ENCODE assay signal across 8 cellular contexts in genomic region chr4:140153419-140153743, GRCh38. TPM values are rescaled to one million over a fixed set of nuclear protein-coding genes. Genes with fewer than 3 reads are reported as not detected.
DNase-seq lines count a peak whose midpoint lies in the region; ATAC-seq and TF ChIP-seq lines count a peak whose summit lies in the region.

No MANE protein-coding gene starts in this region.

- H3K9me3 ChIP-seq in CD4-positive, CD25-positive, alpha-beta regulatory T cell (ENCODE audit: control insufficient read depth in 2 of 2, low read length in 2 of 2), result peaks cover 0 to 2% of the 10 kb centered on the region in 2 experiments

- TF ChIP-seq POLR2A in NB4 (IDR thresholded peaks at IDR 0.05; ENCODE audit: extremely low read depth, insufficient read length), result no peak

- H3K27me3 ChIP-seq in CD4-positive, CD25-positive, alpha-beta regulatory T cell (ENCODE audit: control insufficient read depth, insufficient read depth, low read length), result peaks cover 13% of the 10 kb centered on the region

- peak overlapping the region; percentile 82 for H3K4me3 ChIP-seq in CD4-positive, CD25-positive, alpha-beta regulatory T cell (ENCODE audit: low read depth, low read length)
- H3K4me3 ChIP-seq in NB4 (ENCODE audit: low read depth, low read length), result peak overlapping the region; percentile 84

- peak overlapping the region; percentile 92 to 96 (median 93) for H3K4me3 Mint-ChIP-seq in CD4-positive, CD25-positive, alpha-beta regulatory T cell
- H3K4me3 Mint-ChIP-seq in effector memory CD8-positive, alpha-beta T cell, result peak overlapping the region; percentile 89 to 95
- peak overlapping the region; percentile 100 for H3K4me3 Mint-ChIP-seq in neural crest cell

- no peak for DNase-seq in CD4-positive, CD25-positive, alpha-beta regulatory T cell
- DNase-seq in NB4 (ENCODE audit: low read depth) (no peak), neural crest cell (ENCODE audit: low read depth, low spot score) (no peak), Kasumi-1 (lab: John Stamatoyannopoulos, UW) (no peak), dermis blood vessel endothelial cell (no peak), putamen (ENCODE audit: low spot score) (no peak)
- DNase-seq in effector memory CD8-positive, alpha-beta T cell, result no peak

- peaks cover 12 to 46% (median 29%) of the 10 kb centered on the region in 4 donors for H3K4me1 Mint-ChIP-seq in CD4-positive, CD25-positive, alpha-beta regulatory T cell
- peaks cover 15 to 20% of the 10 kb centered on the region in 2 donors for H3K4me1 Mint-ChIP-seq in effector memory CD8-positive, alpha-beta T cell (ENCODE audit: low read depth in 2 of 2)
- peaks cover 33% of the 10 kb centered on the region for H3K4me1 Mint-ChIP-seq in neural crest cell

- H3K9me3 Mint-ChIP-seq in CD4-positive, CD25-positive, alpha-beta regulatory T cell, result peaks cover 0 to 4% (median 0%) of the 10 kb centered on the region in 7 donors
- H3K9me3 Mint-ChIP-seq in effector memory CD8-positive, alpha-beta T cell, result no peaks in the 10 kb centered on the region
- H3K9me3 Mint-ChIP-seq in neural crest cell, result no peaks in the 10 kb centered on the region

- peaks cover 72% of the 10 kb centered on the region for H3K27me3 Mint-ChIP-seq in CD4-positive, CD25-positive, alpha-beta regulatory T cell
- H3K27me3 Mint-ChIP-seq in effector memory CD8-positive, alpha-beta T cell, result peaks cover 0 to 3% of the 10 kb centered on the region in 2 donors
- peaks cover 2% of the 10 kb centered on the region for H3K27me3 Mint-ChIP-seq in neural crest cell (ENCODE audit: low read depth)

- no peaks in the 10 kb centered on the region for H3K36me3 ChIP-seq in CD4-positive, CD25-positive, alpha-beta regulatory T cell (ENCODE audit: control insufficient read depth, insufficient read depth, low read length)

- H3K27ac ChIP-seq in CD4-positive, CD25-positive, alpha-beta regulatory T cell (ENCODE audit: insufficient read depth, low read length, poor library complexity, severe bottlenecking), result peak overlapping the region; percentile 41

- H3K36me3 Mint-ChIP-seq in CD4-positive, CD25-positive, alpha-beta regulatory T cell, result no peaks in the 10 kb centered on the region
- H3K36me3 Mint-ChIP-seq in effector memory CD8-positive, alpha-beta T cell (ENCODE audit: insufficient read depth), result peaks cover 20% of the 10 kb centered on the region
- no peaks in the 10 kb centered on the region for H3K36me3 Mint-ChIP-seq in neural crest cell (ENCODE audit: low read depth)

- peaks cover 50% of the 10 kb centered on the region for H3K4me1 ChIP-seq in CD4-positive, CD25-positive, alpha-beta regulatory T cell (ENCODE audit: control insufficient read depth, insufficient read depth, low read length, poor library complexity, severe bottlenecking)

- peak overlapping the region; percentile 60 to 89 (median 75) for H3K27ac Mint-ChIP-seq in CD4-positive, CD25-positive, alpha-beta regulatory T cell
- H3K27ac Mint-ChIP-seq in effector memory CD8-positive, alpha-beta T cell, result peak overlapping the region in 1 of 2 donors; percentile 71
- H3K27ac Mint-ChIP-seq in neural crest cell (ENCODE audit: unreplicated experiment), result peak overlapping the region; percentile 98

- TF ChIP-seq CTCF in NB4 (IDR thresholded peaks at IDR 0.05; ENCODE audit: low read depth, low read length) (no peak), neural crest cell (conservative IDR thresholded peaks at IDR 0.05) (no peak)

- ATAC-seq in CD4-positive, CD25-positive, alpha-beta regulatory T cell (ENCODE audit: low read depth in 2 of 2), result no peak
- no peak for ATAC-seq in effector memory CD8-positive, alpha-beta T cell (replicated peaks)
- ATAC-seq in HG03354 (IDR thresholded peaks at IDR 0.05; ENCODE audit: poor library complexity, severe bottlenecking, unreplicated experiment), result no peak

RNA-seq across cellular contexts. Expression of gene MAML3, which starts 0.6 kb away (rescaled TPM):
- 1.1 TPM for total RNA-seq in CD4-positive, CD25-positive, alpha-beta regulatory T cell
- polyA plus RNA-seq in CD4-positive, CD25-positive, alpha-beta regulatory T cell, result under 1 TPM in 3 of 4 donors, not detected in 1; 0.11 to 0.20 (median 0.13) TPM
- total RNA-seq in neural crest cell (21.8 and 22.2 TPM in 2 replicates), dermis blood vessel endothelial cell (5.6 and 7.7 TPM in 2 replicates)
